Comparison of ENCODE assay signal across 21 cellular contexts in the genomic region with DNA sequence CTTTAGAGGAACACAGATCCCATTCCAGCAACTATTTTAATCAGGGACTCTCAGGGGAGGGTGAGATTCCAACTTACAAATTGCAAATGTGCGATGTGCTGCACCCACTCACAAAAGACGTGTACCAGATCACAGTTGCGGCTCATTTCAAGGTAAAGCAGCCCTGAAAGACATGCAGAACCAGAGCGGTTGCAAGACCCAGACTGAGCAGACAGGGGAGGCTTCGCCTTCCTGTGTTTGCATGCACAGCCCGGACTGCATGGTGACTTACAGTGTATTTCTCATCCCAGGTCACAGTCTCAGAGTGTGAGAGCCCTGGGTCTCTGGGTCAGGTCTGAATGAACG.
A peak's percentile ranks its signal among the peaks of the same experiment; 100 is the strongest.
DNase-seq lines count a peak whose midpoint lies in the region; ATAC-seq and TF ChIP-seq lines count a peak whose summit lies in the region.
"Had no signal": no experiment of that assay in that cellular context is flagged by ENCODE, and none has a peak within 500 bp of the region (broad histone marks: within the 10 kb centered on the region; RNA-seq: fewer than 3 reads in every experiment).

No MANE protein-coding gene starts in this region.

- H3K27me3 Mint-ChIP-seq in stimulated activated naive CD8-positive, alpha-beta T cell treated with anti-CD3 and anti-CD28 coated beads, Interleukin-15, amount 100 ng/mL, for 72 hours, result no peaks in the 10 kb centered on the region
- H3K27me3 Mint-ChIP-seq in nephron progenitor cell (ENCODE audit: low read depth, poor library complexity), result peaks cover 3% of the 10 kb centered on the region
- H3K27me3 Mint-ChIP-seq: B cell; CD8-positive, alpha-beta memory T cell had no signal

- TF ChIP-seq CTCF in nephron progenitor cell (IDR thresholded peaks at IDR 0.05), result no peak

- peaks cover 17% of the 10 kb centered on the region for H3K36me3 Mint-ChIP-seq in nephron progenitor cell (ENCODE audit: low read depth)

- ATAC-seq in stimulated activated naive CD8-positive, alpha-beta T cell treated with anti-CD3 and anti-CD28 coated beads, Interleukin-15, amount 100 ng/mL, for 72 hours, result peak; percentile 12
- ATAC-seq in stimulated activated naive CD8-positive, alpha-beta T cell treated with anti-CD3 and anti-CD28 coated beads, Interleukin-15, Interleukin-2, amounts not matched to agents 100 U/mL and 50 U/mL, for 24 hours, result no peak
- ATAC-seq in HG02870 (IDR thresholded peaks at IDR 0.05; ENCODE audit: unreplicated experiment), result no peak
- no peak for ATAC-seq in left colon
- no peak for ATAC-seq in GM18873 (IDR thresholded peaks at IDR 0.05; ENCODE audit: low FRiP score, unreplicated experiment)
- ATAC-seq: HCT116 had no signal

- H3K4me3 Mint-ChIP-seq in stimulated activated naive CD8-positive, alpha-beta T cell treated with anti-CD3 and anti-CD28 coated beads, Interleukin-15, amount 100 ng/mL, for 72 hours, result no peak overlapping the region
- H3K4me3 Mint-ChIP-seq in nephron progenitor cell, result no peak overlapping the region
- H3K4me3 Mint-ChIP-seq: B cell; CD14-positive monocyte; CD8-positive, alpha-beta memory T cell had no signal

- DNase-seq in stimulated activated naive CD8-positive, alpha-beta T cell treated with anti-CD3 and anti-CD28 coated beads, Interleukin-15, amount 100 ng/mL, for 72 hours, result no peak
- no peak for DNase-seq in stimulated activated naive CD8-positive, alpha-beta T cell treated with anti-CD3 and anti-CD28 coated beads, Interleukin-15, Interleukin-2, amounts not matched to agents 100 U/mL and 50 U/mL, for 24 hours
- DNase-seq in nephron progenitor cell (no peak), putamen (ENCODE audit: low spot score) (peak; percentile 66), left colon (no peak)
- DNase-seq: CD8-positive, alpha-beta memory T cell; DMS79 treated with DMSO at 0.1 percent for 48 hours; GF-D8; GM23248; NCI-H1048; NCI-H1417; NCI-H1694; NCI-H2029 treated with DMSO at 0.1 percent for 48 hours; NCI-H526 treated with DMSO at 0.1 percent for 48 hours; Right ventricle myocardium superior; RPMI8226 had no signal

- intact Hi-C loops in left colon (cut with DNase I, micrococcal nuclease), result no loop called here

- H3K4me1 Mint-ChIP-seq in stimulated activated naive CD8-positive, alpha-beta T cell treated with anti-CD3 and anti-CD28 coated beads, Interleukin-15, amount 100 ng/mL, for 72 hours, result peaks cover 18% of the 10 kb centered on the region
- peaks cover 80% of the 10 kb centered on the region for H3K4me1 Mint-ChIP-seq in nephron progenitor cell

- no peak overlapping the region for H3K27ac Mint-ChIP-seq in stimulated activated naive CD8-positive, alpha-beta T cell treated with anti-CD3 and anti-CD28 coated beads, Interleukin-15, amount 100 ng/mL, for 72 hours
- H3K27ac Mint-ChIP-seq in nephron progenitor cell, result peak overlapping the region; percentile 62
- H3K27ac Mint-ChIP-seq: B cell had no signal

- H3K9me3 Mint-ChIP-seq in stimulated activated naive CD8-positive, alpha-beta T cell treated with anti-CD3 and anti-CD28 coated beads, Interleukin-15, amount 100 ng/mL, for 72 hours, result no peaks in the 10 kb centered on the region
- peaks cover 6% of the 10 kb centered on the region for H3K9me3 Mint-ChIP-seq in nephron progenitor cell
- H3K9me3 Mint-ChIP-seq: CD8-positive, alpha-beta memory T cell had no signal
